Comparison of ENCODE assay signal across 14 cellular contexts in the genomic region with DNA sequence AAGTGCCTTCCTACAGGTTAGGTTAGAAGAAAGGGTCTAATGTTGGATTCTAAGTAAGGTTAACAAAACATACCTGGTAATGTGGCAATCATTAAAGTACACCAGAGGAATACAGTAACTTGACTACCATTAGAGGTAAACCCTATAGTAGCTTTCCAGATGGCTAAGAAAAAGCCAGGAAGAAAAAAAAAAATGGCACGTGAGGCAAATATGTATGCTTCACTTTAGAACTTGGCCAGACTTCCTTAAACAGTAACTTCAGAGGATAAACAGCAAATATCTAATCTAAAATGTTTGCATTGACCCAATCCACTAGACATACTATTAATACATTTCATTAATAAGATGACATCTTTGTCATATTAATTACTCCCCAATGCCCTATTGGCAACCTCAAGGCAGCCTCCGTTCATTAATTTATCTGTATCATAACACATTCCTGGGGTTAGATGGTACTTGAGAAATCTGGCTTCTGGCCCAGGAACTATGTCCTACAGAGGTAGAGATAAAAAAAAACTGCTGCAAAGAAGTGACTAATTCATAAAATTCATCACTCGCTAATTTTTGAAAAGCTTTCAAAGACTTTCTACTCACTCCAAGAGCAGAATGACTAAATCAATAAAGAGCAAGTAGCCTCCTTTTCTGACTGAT. TPM values are rescaled to one million over a fixed set of nuclear protein-coding genes. Genes with fewer than 3 reads are reported as not detected.
A peak's percentile ranks its signal among the peaks of the same experiment; 100 is the strongest.
DNase-seq lines count a peak whose midpoint lies in the region; ATAC-seq, FAIRE-seq and TF ChIP-seq lines count a peak whose summit lies in the region.
"Had no signal": no experiment of that assay in that cellular context is flagged by ENCODE, and none has a peak within 500 bp of the region (broad histone marks: within the 10 kb centered on the region; RNA-seq: fewer than 3 reads in every experiment).

No MANE protein-coding gene starts in this region.

- WGBS in right lobe of liver (ENCODE audit: insufficient coverage, low coverage, low lambda C conversion rate, missing lambda C conversion rate), result 17% methylated on average over 3 of the region's 3 CpGs

- H2AFZ ChIP-seq in endothelial cell of umbilical vein (ENCODE audit: low read depth, low read length), result no peak overlapping the region

- no peak overlapping the region for H3K27ac ChIP-seq in endothelial cell of umbilical vein (ENCODE audit: insufficient read depth, low read depth, low read length)
- H3K27ac ChIP-seq in right lobe of liver, result no peak overlapping the region
- H3K27ac ChIP-seq: testis had no signal

- H3K36me3 Mint-ChIP-seq in activated CD4-positive, alpha-beta T cell treated with anti-CD3 and anti-CD28 coated beads, Interleukin-2, amount 10 ng/mL, durations not matched to agents 7 days and 5 days (ENCODE audit: low read depth), result peaks cover 17% of the 10 kb centered on the region

- POLR2A ChIA-PET in endothelial cell of umbilical vein (lab: Charles Lee), result interaction anchor here (0.6 kb wide), 2 partner anchors 8 to 29 kb away, joined by 3 to 4 read pairs; no protein-coding TSS in a partner anchor
- POLR2A ChIA-PET in activated CD4-positive, alpha-beta T cell treated with anti-CD3 and anti-CD28 coated beads, Interleukin-2, amount 10 ng/mL, durations not matched to agents 7 days and 5 days (lab: Charles Lee), result no interaction called here

- H3K9me3 Mint-ChIP-seq in activated CD4-positive, alpha-beta T cell treated with anti-CD3 and anti-CD28 coated beads, Interleukin-2, amount 10 ng/mL, durations not matched to agents 7 days and 5 days, result no peaks in the 10 kb centered on the region

- no peak for FAIRE-seq in endothelial cell of umbilical vein (lab: Jason Lieb, UNC)
- FAIRE-seq: A204.1, endometrium had no signal

- CTCF ChIA-PET in endothelial cell of umbilical vein (lab: Charles Lee), result interaction anchor here (1.1 to 3.1 kb wide), 6 partner anchors 15 to 155 kb away, joined by 3 to 17 read pairs (median 4); no protein-coding TSS in a partner anchor
- CTCF ChIA-PET in activated CD4-positive, alpha-beta T cell treated with anti-CD3 and anti-CD28 coated beads, Interleukin-2, amount 10 ng/mL, durations not matched to agents 7 days and 5 days (lab: Charles Lee), result interaction anchor here (0.6 to 1.2 kb wide), 3 partner anchors 36 to 160 kb away, joined by 3 to 4 read pairs (median 3); no protein-coding TSS in a partner anchor

- no peak for ATAC-seq in right lobe of liver

- no peak overlapping the region for H3K9ac ChIP-seq in endothelial cell of umbilical vein (replicated peaks; ENCODE audit: extremely low read depth, insufficient read depth, low read length)

- peak; percentile 30 for DNase-seq in NCI-H2029 (lab: John Stamatoyannopoulos, UW)
- no peak for DNase-seq in NCI-H2029 treated with DMSO at 0.1 percent for 48 hours (lab: John Stamatoyannopoulos, UW)
- DNase-seq in NCI-H2171 (lab: John Stamatoyannopoulos, UW), result peak; percentile 9
- DNase-seq in endothelial cell of umbilical vein (ENCODE audit: low read depth, low spot score), result peak; percentile 77
- peak; percentile 30 for DNase-seq in skeletal muscle cell (ENCODE audit: low read depth)
- no peak for DNase-seq in right lobe of liver
- DNase-seq in T-helper 9 cell, result no peak
- no peak for DNase-seq in activated CD4-positive, alpha-beta T cell treated with anti-CD3 and anti-CD28 coated beads, Interleukin-2, amount 10 ng/mL, durations not matched to agents 7 days and 5 days
- DNase-seq: activated CD8-positive, alpha-beta memory T cell treated with anti-CD3 and anti-CD28 coated beads, Interleukin-2, amount 50 U/mL, for 4 hours; mesendoderm; NCI-H1930; testis had no signal

- H3K4me3 Mint-ChIP-seq in activated CD4-positive, alpha-beta T cell treated with anti-CD3 and anti-CD28 coated beads, Interleukin-2, amount 10 ng/mL, durations not matched to agents 7 days and 5 days, result no peak overlapping the region

- H3K27ac Mint-ChIP-seq in activated CD4-positive, alpha-beta T cell treated with anti-CD3 and anti-CD28 coated beads, Interleukin-2, amount 10 ng/mL, durations not matched to agents 7 days and 5 days, result no peak overlapping the region

- H3K4me1 Mint-ChIP-seq in activated CD4-positive, alpha-beta T cell treated with anti-CD3 and anti-CD28 coated beads, Interleukin-2, amount 10 ng/mL, durations not matched to agents 7 days and 5 days, result peaks cover 40% of the 10 kb centered on the region

- no peak overlapping the region for H3K4me2 ChIP-seq in endothelial cell of umbilical vein (ENCODE audit: insufficient read depth, low read length)

- peaks cover 2% of the 10 kb centered on the region for H4K20me1 ChIP-seq in endothelial cell of umbilical vein (replicated peaks; ENCODE audit: control insufficient read depth, extremely low read depth, insufficient read depth, low read length)

- no peaks in the 10 kb centered on the region for H3K9me1 ChIP-seq in endothelial cell of umbilical vein (replicated peaks; ENCODE audit: control insufficient read depth, extremely low read depth, insufficient read depth, low read length)

- dilution Hi-C loops in endothelial cell of umbilical vein (cut with MboI; ENCODE audit: extremely low pct_ligation_motif_present, low sequenced_read_pairs), result no loop called here

- H3K4me3 ChIP-seq in endothelial cell of umbilical vein (replicated peaks in 1 of 3; ENCODE audit: insufficient read depth in 1 of 3, low read depth in 1 of 3, low read length in 3 of 3), result no peak overlapping the region
- H3K4me3 ChIP-seq in skeletal muscle cell (ENCODE audit: low read depth, low read length), result no peak overlapping the region
- no peak overlapping the region for H3K4me3 ChIP-seq in right lobe of liver
- H3K4me3 ChIP-seq: testis had no signal

- no peaks in the 10 kb centered on the region for H3K27me3 Mint-ChIP-seq in activated CD4-positive, alpha-beta T cell treated with anti-CD3 and anti-CD28 coated beads, Interleukin-2, amount 10 ng/mL, durations not matched to agents 7 days and 5 days

- TF ChIP-seq CTCF in endothelial cell of umbilical vein (IDR thresholded peaks at IDR 0.05; ENCODE audit: extremely low read depth in 1 of 2, insufficient read depth in 1 of 2, low read depth in 1 of 2, low read length in 2 of 2), result no peak
- TF ChIP-seq CTCF in right lobe of liver (IDR thresholded peaks at IDR 0.05), result no peak

- H3K36me3 ChIP-seq in endothelial cell of umbilical vein (ENCODE audit: control insufficient read depth in 2 of 2, extremely low read depth in 1 of 2, insufficient read depth in 2 of 2, low read length in 2 of 2) (peaks cover 0 to 2% of the 10 kb centered on the region in 2 experiments), right lobe of liver (peaks cover 0 to 5% (median 0%) of the 10 kb centered on the region in 4 donors)

- H3K9me3 ChIP-seq in endothelial cell of umbilical vein (replicated peaks; ENCODE audit: control insufficient read depth, insufficient read depth, low read length), result no peaks in the 10 kb centered on the region
- H3K9me3 ChIP-seq in right lobe of liver, result no peaks in the 10 kb centered on the region
- H3K9me3 ChIP-seq: testis had no signal

- H3K27me3 ChIP-seq in endothelial cell of umbilical vein (ENCODE audit: control insufficient read depth in 2 of 2, insufficient read depth in 2 of 2, low read length in 2 of 2) (no peaks in the 10 kb centered on the region), right lobe of liver (no peaks in the 10 kb centered on the region)
- H3K27me3 ChIP-seq: testis had no signal

- H3K4me1 ChIP-seq in endothelial cell of umbilical vein (ENCODE audit: control insufficient read depth, extremely low read depth, insufficient read depth, low read length) (peaks cover 11% of the 10 kb centered on the region), right lobe of liver (peaks cover 0 to 53% (median 13%) of the 10 kb centered on the region in 4 donors)

- no TSS peak for BruUV-seq in endothelial cell of umbilical vein (replicated peaks; lab: Mats Ljungman, UMichigan)

- TF ChIP-seq POLR2A in endothelial cell of umbilical vein (IDR thresholded peaks at IDR 0.05; ENCODE audit: low read depth, low read length) (no peak), right lobe of liver (IDR thresholded peaks at IDR 0.05) (no peak)

- intact Hi-C loops in endothelial cell of umbilical vein (cut with micrococcal nuclease), result no loop called here
- intact Hi-C loops in right lobe of liver (cut with DNase I), result loop anchor here in 1 of 2 donors (10.0 kb wide), 1 partner anchor 62 kb away; a partner anchor contains a TSS

- peaks cover 29% of the 10 kb centered on the region for H3K79me2 ChIP-seq in endothelial cell of umbilical vein (ENCODE audit: control insufficient read depth, insufficient read depth, low read length)

RNA-seq across cellular contexts. Expression of a gene that starts 5.8 kb away (rescaled TPM):
- total RNA-seq in endothelial cell of umbilical vein (99.9 and 106 TPM in 2 replicates), right lobe of liver (100 to 1,000 TPM in 4 of 6 experiments, 10 to 100 TPM in 2; 80.2 to 137 (median 110) TPM)
- polyA plus RNA-seq in endothelial cell of umbilical vein, result 85.5 and 87.9 TPM in 2 replicates
- polyA plus RNA-seq in endothelial cell of umbilical vein (2011; cell fraction: cytosol; rRNA removed), result 45.8 and 60.2 TPM in 2 replicates
- polyA plus RNA-seq in endothelial cell of umbilical vein (2011; cell fraction: nucleus; rRNA removed), result 605 and 638 TPM in 2 replicates
- polyA plus RNA-seq in endothelial cell of umbilical vein (2012), result 69.0 and 79.4 TPM in 2 replicates
- polyA minus RNA-seq in endothelial cell of umbilical vein, result 148 TPM in 2 replicates
- polyA minus RNA-seq in endothelial cell of umbilical vein (2011; cell fraction: cytosol; rRNA and poly(A)+ RNA removed), result 31.6 TPM
- 153 and 193 TPM in 2 replicates for polyA minus RNA-seq in endothelial cell of umbilical vein (2011; cell fraction: nucleus; rRNA and poly(A)+ RNA removed)
- total RNA-seq in activated CD4-positive, alpha-beta T cell treated with anti-CD3 and anti-CD28 coated beads, Interleukin-2, amount 10 ng/mL, durations not matched to agents 7 days and 5 days, result 100 to 1,000 TPM; 112 to 117 TPM

RNA-seq across cellular contexts. Expression of a gene that starts 28.4 kb away (rescaled TPM):
- 31.5 and 38.4 TPM in 2 replicates for total RNA-seq in endothelial cell of umbilical vein
- polyA plus RNA-seq in endothelial cell of umbilical vein, result 22.8 and 24.4 TPM in 2 replicates
- 27.9 and 29.6 TPM in 2 replicates for polyA plus RNA-seq in endothelial cell of umbilical vein (2011; cell fraction: cytosol; rRNA removed)
- 27.6 and 29.2 TPM in 2 replicates for polyA plus RNA-seq in endothelial cell of umbilical vein (2011; cell fraction: nucleus; rRNA removed)
- 22.4 and 30.5 TPM in 2 replicates for polyA plus RNA-seq in endothelial cell of umbilical vein (2012)
- polyA minus RNA-seq in endothelial cell of umbilical vein, result 28.2 and 28.9 TPM in 2 replicates
- polyA minus RNA-seq in endothelial cell of umbilical vein (2011; cell fraction: cytosol; rRNA and poly(A)+ RNA removed), result 20.5 TPM
- polyA minus RNA-seq in endothelial cell of umbilical vein (2011; cell fraction: nucleus; rRNA and poly(A)+ RNA removed), result 17.1 and 34.0 TPM in 2 replicates
- total RNA-seq in right lobe of liver, result 10 to 100 TPM; 55.8 to 96.2 (median 84.1) TPM
- 10 to 100 TPM; 48.8 to 49.8 TPM for total RNA-seq in activated CD4-positive, alpha-beta T cell treated with anti-CD3 and anti-CD28 coated beads, Interleukin-2, amount 10 ng/mL, durations not matched to agents 7 days and 5 days

RNA-seq across cellular contexts. Expression of a gene that starts 51.3 kb away (rescaled TPM):
- 250 and 270 TPM in 2 replicates for total RNA-seq in endothelial cell of umbilical vein
- 304 and 336 TPM in 2 replicates for polyA plus RNA-seq in endothelial cell of umbilical vein
- 558 and 641 TPM in 2 replicates for polyA plus RNA-seq in endothelial cell of umbilical vein (2011; cell fraction: cytosol; rRNA removed)
- polyA plus RNA-seq in endothelial cell of umbilical vein (2011; cell fraction: nucleus; rRNA removed), result 219 and 231 TPM in 2 replicates
- 244 and 310 TPM in 2 replicates for polyA plus RNA-seq in endothelial cell of umbilical vein (2012)
- 252 and 361 TPM in 2 replicates for polyA minus RNA-seq in endothelial cell of umbilical vein
- 30.9 TPM for polyA minus RNA-seq in endothelial cell of umbilical vein (2011; cell fraction: cytosol; rRNA and poly(A)+ RNA removed)
- 35.7 and 58.7 TPM in 2 replicates for polyA minus RNA-seq in endothelial cell of umbilical vein (2011; cell fraction: nucleus; rRNA and poly(A)+ RNA removed)
- total RNA-seq in right lobe of liver, result 10 to 100 TPM; 11.5 to 45.7 (median 18.0) TPM
- 10 to 100 TPM; 29.3 to 32.5 TPM for total RNA-seq in activated CD4-positive, alpha-beta T cell treated with anti-CD3 and anti-CD28 coated beads, Interleukin-2, amount 10 ng/mL, durations not matched to agents 7 days and 5 days

Comparison
In these comparisons a context has a peak if more than half of its experiments do, and no peak if none do; other contexts are left out.
1. DNase-seq: peak in NCI-H2029 (single experiment), NCI-H2171 (single experiment), endothelial cell of umbilical vein (single experiment) and skeletal muscle cell (single experiment); none in NCI-H2029 treated with DMSO at 0.1 percent for 48 hours (single experiment), right lobe of liver (0 of 3), T-helper 9 cell (single experiment) and activated CD4-positive, alpha-beta T cell treated with anti-CD3 and anti-CD28 coated beads, Interleukin-2, amount 10 ng/mL, durations not matched to agents 7 days and 5 days (single experiment).